In the genomic region with DNA sequence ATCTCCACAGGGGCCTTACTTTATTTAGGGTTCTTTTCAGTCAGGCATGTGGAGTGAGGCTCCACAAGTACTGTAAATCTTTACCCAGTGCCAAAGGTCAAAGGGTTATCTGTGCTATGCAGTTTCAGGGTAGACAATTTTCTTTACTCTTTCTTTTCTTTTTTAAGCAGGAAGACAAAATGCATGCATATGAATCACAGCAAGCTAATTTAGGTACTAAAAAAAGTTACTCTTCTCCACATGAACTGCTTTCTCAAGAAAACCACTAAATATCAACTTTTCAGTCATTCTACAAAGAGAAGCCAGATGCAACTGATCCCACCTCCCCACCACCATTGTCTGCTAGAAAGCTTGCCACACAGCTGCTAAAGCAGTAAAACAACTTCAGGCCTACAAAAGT, we compare ENCODE assay signal across 15 cellular contexts.
A peak's percentile ranks its signal among the peaks of the same experiment; 100 is the strongest.
DNase-seq lines count a peak whose midpoint lies in the region; ATAC-seq, FAIRE-seq and TF ChIP-seq lines count a peak whose summit lies in the region.
"Had no signal": no experiment of that assay in that cellular context is flagged by ENCODE, and none has a peak within 500 bp of the region (broad histone marks: within the 10 kb centered on the region; RNA-seq: fewer than 3 reads in every experiment).

No MANE protein-coding gene starts in this region.

- in situ Hi-C loops in GM12878 (cut with MboI) = loop anchor here (10.0 to 25.0 kb wide), 2 partner anchors 63 to 776 kb away; no protein-coding TSS in a partner anchor

- H4K20me1 ChIP-seq in GM12878 (ENCODE audit: control insufficient read depth, insufficient read depth) = no peaks in the 10 kb centered on the region

- no peak overlapping the region for H3K4me3 ChIP-seq in A549
- H3K4me3 ChIP-seq in HUES6 (ENCODE audit: low read depth, low read length) = 0 out of 2 replicates have a peak overlapping the region, but pooled peaks have one; percentile 5
- no peak overlapping the region for H3K4me3 ChIP-seq in GM12878
- H3K4me3 ChIP-seq: pancreas, PC-9 had no signal

- ATAC-seq in A549 = 0 out of 6 replicates have a peak, but pooled peaks of 1 of the 2 experiments have one; percentile 28
- ATAC-seq in GM12878 = no peak
- ATAC-seq: left colon, pancreas had no signal

- RAD21 ChIA-PET in GM12878 (lab: Charles Lee; ENCODE audit: unreplicated experiment) = no interaction called here

- H3K27me3 ChIP-seq in HUES6 (ENCODE audit: control insufficient read depth, insufficient read depth, low read length) = no peaks in the 10 kb centered on the region
- no peaks in the 10 kb centered on the region for H3K27me3 ChIP-seq in GM12878 (replicated peaks in 1 of 2; ENCODE audit: control insufficient read depth in 2 of 2, insufficient read depth in 2 of 2, low read length in 1 of 2)
- H3K27me3 ChIP-seq: pancreas had no signal

- H3K9me3 ChIP-seq in A549 = no peaks in the 10 kb centered on the region
- H3K9me3 ChIP-seq in HUES6 (ENCODE audit: control insufficient read depth, insufficient read depth, low read depth, low read length) = no peaks in the 10 kb centered on the region
- H3K9me3 ChIP-seq in GM12878 (replicated peaks; ENCODE audit: control insufficient read depth, insufficient read depth, low read length) = no peaks in the 10 kb centered on the region
- H3K9me3 ChIP-seq: pancreas had no signal

- CTCF ChIA-PET in A549 (lab: Yijun Ruan, JAX) (interaction anchor here (0.7 to 2.3 kb wide), 2 partner anchors 12 to 114 kb away, joined by 3 to 9 read pairs; no protein-coding TSS in a partner anchor), GM12878 (lab: Yijun Ruan, JAX) (no interaction called here)

- no peaks in the 10 kb centered on the region for H3K79me2 ChIP-seq in GM12878 (ENCODE audit: control insufficient read depth, insufficient read depth, low read length)

- 0 out of 2 replicates have a peak overlapping the region, but pooled peaks have one; percentile 4 for H2AFZ ChIP-seq in GM12878 (ENCODE audit: control insufficient read depth, low read depth, low read length)
- H2AFZ ChIP-seq: PC-9 had no signal

- TF ChIP-seq POLR2A in A549 (IDR thresholded peaks at IDR 0.05; ENCODE audit: low read length) (no peak), GM12878 (IDR thresholded peaks at IDR 0.05; ENCODE audit: low read depth, low read length) (no peak)

- H3K36me3 ChIP-seq in HUES6 (ENCODE audit: control insufficient read depth, insufficient read depth, low read length) (peaks cover 2% of the 10 kb centered on the region; the same call in 1 of the 2 replicates), GM12878 (ENCODE audit: control insufficient read depth in 2 of 2, insufficient read depth in 2 of 2, low read length in 1 of 2) (no peaks in the 10 kb centered on the region)
- H3K36me3 ChIP-seq: pancreas had no signal

- no TSS peak for BruUV-seq in GM12878 (replicated peaks; lab: Mats Ljungman, UMichigan)

- H3K4me2 ChIP-seq in A549 = peak overlapping the region; percentile 35; the same call in 1 of the 3 replicates
- no peak overlapping the region for H3K4me2 ChIP-seq in GM12878 (ENCODE audit: control insufficient read depth, insufficient read depth)
- H3K4me2 ChIP-seq: PC-9 had no signal

- POLR2A ChIA-PET in A549 (lab: Yijun Ruan, JAX) = no interaction called here
- POLR2A ChIA-PET in GM12878 (lab: Charles Lee) = no interaction called here

- no peak for TF ChIP-seq RAD21 in A549 (conservative IDR thresholded peaks at IDR 0.05 in 1 of 2, IDR thresholded peaks at IDR 0.05 in 1 of 2)
- no peak for TF ChIP-seq RAD21 in GM12878 (IDR thresholded peaks at IDR 0.05; ENCODE audit: insufficient read depth, low read depth, low read length)

- SMC1A ChIA-PET in GM12878 (lab: Charles Lee; ENCODE audit: uncharacterized antibody, unreplicated experiment) = no interaction called here

- TF ChIP-seq EP300 in A549 (IDR thresholded peaks at IDR 0.05) = no peak
- TF ChIP-seq EP300 in GM12878 (IDR thresholded peaks at IDR 0.05; ENCODE audit: borderline replicate concordance in 1 of 2, control insufficient read depth in 1 of 2, low read depth in 2 of 2, low read length in 2 of 2) = no peak

- peaks cover 9% of the 10 kb centered on the region for H3K4me1 ChIP-seq in A549
- peaks cover 41% of the 10 kb centered on the region for H3K4me1 ChIP-seq in HUES6 (ENCODE audit: control insufficient read depth, insufficient read depth, low read length)
- H3K4me1 ChIP-seq in GM12878 (ENCODE audit: control insufficient read depth, insufficient read depth, low read length) = no peaks in the 10 kb centered on the region
- H3K4me1 ChIP-seq: pancreas had no signal

- no peak for TF ChIP-seq CTCF in A549 (IDR thresholded peaks at IDR 0.05)
- TF ChIP-seq CTCF in GM12878 (IDR thresholded peaks at IDR 0.05 in 2 of 3, conservative IDR thresholded peaks at IDR 0.05 in 1 of 3; ENCODE audit: control insufficient read depth in 2 of 3, extremely low read depth in 1 of 3, insufficient read depth in 1 of 3, low read depth in 3 of 3, low read length in 3 of 3) = no peak

- intact Hi-C loops in GM12878 (cut with micrococcal nuclease; ENCODE audit: unreplicated experiment) = no loop called here

- DNase-seq in A549 (ENCODE audit: low read depth in 1 of 2, low spot score in 1 of 2) (no peak), GM12878 (ENCODE audit: low read depth, low spot score) (no peak), islet precursor cell (peak; percentile 56), NCI-H82 (lab: John Stamatoyannopoulos, UW) (no peak), NCI-H2081 (lab: John Stamatoyannopoulos, UW) (no peak), NCI-H187 (lab: John Stamatoyannopoulos, UW) (no peak), urothelium cell line (ENCODE audit: low spot score) (no peak)
- DNase-seq: activated CD4-positive, alpha-beta T cell treated with anti-CD3 and anti-CD28 coated beads, Interleukin-2, amount 10 ng/mL, durations not matched to agents 7 days and 5 days; AML-193; left colon; NCI-H2171 treated with DMSO at 0.1 percent for 48 hours; pancreas; PC-9; stimulated activated naive CD4-positive, alpha-beta T cell had no signal

- no peak overlapping the region for H3K27ac ChIP-seq in A549
- peak overlapping the region; percentile 29; the same call in 1 of the 2 replicates for H3K27ac ChIP-seq in HUES6 (ENCODE audit: low read depth, low read length)
- no peak overlapping the region for H3K27ac ChIP-seq in GM12878 (ENCODE audit: control insufficient read depth, insufficient read depth)
- H3K27ac ChIP-seq: pancreas, PC-9 had no signal

- H3K9ac ChIP-seq in HUES6 (ENCODE audit: low read length) = no peak overlapping the region
- H3K9ac ChIP-seq in GM12878 (ENCODE audit: control insufficient read depth, insufficient read depth, low read length) = no peak overlapping the region

- FAIRE-seq in A549 (lab: Jason Lieb, UNC) = no peak
- FAIRE-seq in GM12878 (lab: Jason Lieb, UNC) = no peak
- no peak for FAIRE-seq in urothelium cell line (lab: Jason Lieb, UNC)
- FAIRE-seq: pancreas had no signal

TF ChIP-seq in A549, 52 proteins besides CTCF, POLR2A, EP300 and RAD21 (continues in another document):
- no peak for TF ChIP-seq EHMT2 (IDR thresholded peaks at IDR 0.05; ENCODE audit: low read depth)
- no peak for TF ChIP-seq TP53 (CRISPR knock-in tag; IDR thresholded peaks at IDR 0.05)
- no peak for TF ChIP-seq JUNB (IDR thresholded peaks at IDR 0.05)
- TF ChIP-seq RCOR1 (IDR thresholded peaks at IDR 0.05; ENCODE audit: low read depth, low read length) = no peak
- no peak for TF ChIP-seq POLR2AphosphoS2 (conservative IDR thresholded peaks at IDR 0.05; ENCODE audit: low read length)
- no peak for TF ChIP-seq RNF2 (IDR thresholded peaks at IDR 0.05; ENCODE audit: borderline replicate concordance, low read depth)
- TF ChIP-seq NFE2L2 (conservative IDR thresholded peaks at IDR 0.05; ENCODE audit: low read length) = no peak
- no peak for TF ChIP-seq HEYL (CRISPR knock-in tag; IDR thresholded peaks at IDR 0.05)
- TF ChIP-seq NPAS2 (CRISPR knock-in tag; IDR thresholded peaks at IDR 0.05; ENCODE audit: borderline replicate concordance) = no peak
- TF ChIP-seq, protein P1, sequence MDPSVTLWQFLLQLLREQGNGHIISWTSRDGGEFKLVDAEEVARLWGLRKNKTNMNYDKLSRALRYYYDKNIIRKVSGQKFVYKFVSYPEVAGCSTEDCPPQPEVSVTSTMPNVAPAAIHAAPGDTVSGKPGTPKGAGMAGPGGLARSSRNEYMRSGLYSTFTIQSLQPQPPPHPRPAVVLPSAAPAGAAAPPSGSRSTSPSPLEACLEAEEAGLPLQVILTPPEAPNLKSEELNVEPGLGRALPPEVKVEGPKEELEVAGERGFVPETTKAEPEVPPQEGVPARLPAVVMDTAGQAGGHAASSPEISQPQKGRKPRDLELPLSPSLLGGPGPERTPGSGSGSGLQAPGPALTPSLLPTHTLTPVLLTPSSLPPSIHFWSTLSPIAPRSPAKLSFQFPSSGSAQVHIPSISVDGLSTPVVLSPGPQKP (IDR thresholded peaks at IDR 0.05; ENCODE audit: low read depth, low read length) = no peak
- no peak for TF ChIP-seq KDM5A (IDR thresholded peaks at IDR 0.05)
- no peak for TF ChIP-seq FOSL2 (IDR thresholded peaks at IDR 0.05)
- no peak for TF ChIP-seq FOSL2 (CRISPR knock-in tag; IDR thresholded peaks at IDR 0.05)

TF ChIP-seq in GM12878, 131 proteins besides CTCF, POLR2A, EP300 and RAD21:
- TF ChIP-seq ZSCAN29 (IDR thresholded peaks at IDR 0.05) = no peak
- TF ChIP-seq RUNX3 (IDR thresholded peaks at IDR 0.05; ENCODE audit: low read length) = 0 out of 2 replicates have a peak, but pooled peaks have one; percentile 9
TF ChIP-seq in GM12878: peak in this region for 1.
